ENCODE assay signal across 19 cellular contexts in the genomic region with DNA sequence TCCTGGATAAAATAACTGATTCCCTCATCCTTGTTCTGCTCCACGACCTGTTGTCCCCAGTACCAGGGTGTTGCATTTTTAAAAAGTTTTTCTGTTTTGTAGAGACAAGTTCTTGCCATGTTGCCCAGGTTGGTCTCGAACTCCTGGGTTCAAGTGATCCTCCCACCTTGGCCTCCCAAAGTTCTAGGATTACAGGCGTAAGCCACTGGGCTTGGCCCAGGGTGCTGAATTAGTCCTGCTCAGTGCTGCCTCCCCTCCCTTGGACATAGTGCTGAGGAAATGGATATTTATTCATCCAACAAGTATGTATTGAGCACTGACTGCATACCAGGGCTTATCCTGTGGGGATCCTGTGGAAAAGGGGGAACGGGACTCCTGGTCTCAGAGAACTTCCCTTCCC.
DNase-seq lines count a peak whose midpoint lies in the region; ATAC-seq and TF ChIP-seq lines count a peak whose summit lies in the region.
"Had no signal": no experiment of that assay in that cellular context is flagged by ENCODE, and none has a peak within 500 bp of the region (broad histone marks: within the 10 kb centered on the region; RNA-seq: fewer than 3 reads in every experiment).

No MANE protein-coding gene starts in this region.

- no peak overlapping the region for H2AK5ac ChIP-seq in neuronal stem cell (ENCODE audit: low read depth, low read length)
- no peak overlapping the region for H2AK5ac ChIP-seq in mesenchymal stem cell (ENCODE audit: low read length, severe bottlenecking)

- H3K79me1 ChIP-seq in neuronal stem cell (ENCODE audit: low read depth, low read length) (no peaks in the 10 kb centered on the region), mesenchymal stem cell (replicated peaks; ENCODE audit: low read length, poor library complexity, severe bottlenecking) (no peaks in the 10 kb centered on the region)

- H2BK12ac ChIP-seq in neuronal stem cell (ENCODE audit: low read length) (peak overlapping the region; percentile 60), mesenchymal stem cell (ENCODE audit: low read length in 2 of 2) (no peak overlapping the region)

- no peak overlapping the region for H3K27ac ChIP-seq in neuronal stem cell (replicated peaks; ENCODE audit: low read length)
- H3K27ac ChIP-seq in mesenchymal stem cell (ENCODE audit: low read length, poor library complexity, severe bottlenecking): no peak overlapping the region
- no peak overlapping the region for H3K27ac ChIP-seq in RWPE1
- H3K27ac ChIP-seq: 22Rv1, BLaER1, C4-2B had no signal

- no peak overlapping the region for H3K9ac ChIP-seq in neuronal stem cell (ENCODE audit: low read depth, low read length, poor library complexity)
- no peak overlapping the region for H3K9ac ChIP-seq in mesenchymal stem cell (ENCODE audit: low read length)
- H3K9ac ChIP-seq: BLaER1 had no signal

- H3K9me3 ChIP-seq in neuronal stem cell (replicated peaks in 1 of 2; ENCODE audit: control insufficient read depth in 2 of 2, insufficient read depth in 1 of 2, low read depth in 1 of 2, low read length in 2 of 2) (no peaks in the 10 kb centered on the region), mesenchymal stem cell (ENCODE audit: control insufficient read depth, low read length) (no peaks in the 10 kb centered on the region)
- H3K9me3 ChIP-seq: BLaER1 had no signal

- H3K4ac ChIP-seq in neuronal stem cell (ENCODE audit: low read length): no peak overlapping the region
- no peak overlapping the region for H3K4ac ChIP-seq in mesenchymal stem cell (ENCODE audit: low read depth in 1 of 2, low read length in 2 of 2)

- WGBS in neuronal stem cell (ENCODE audit: extremely low coverage in 2 of 2, insufficient read length in 2 of 2, insufficient replicate concordance in 1 of 2), 2 donors: no CpG with 5 or more reads among the region's 4 CpGs
- whole genome bisulfite sequencing in mesenchymal stem cell: 68% methylated on average over 4 of the region's 4 CpGs

- DNase-seq in activated effector memory CD4-positive, alpha-beta T cell treated with anti-CD3 and anti-CD28 coated beads, Interleukin-2, amount 50 U/mL, for 16 hours: peak; percentile 13
- no peak for DNase-seq in activated effector memory CD4-positive, alpha-beta T cell treated with Interleukin-2 at 50 U/mL for 16 hours
- DNase-seq in ecto neural progenitor cell (ENCODE audit: low spot score): peak; percentile 26
- DNase-seq in islet precursor cell: peak; percentile 44
- DNase-seq in neuronal stem cell (ENCODE audit: low spot score): no peak
- no peak for DNase-seq in mesenchymal stem cell
- no peak for DNase-seq in RWPE1 (ENCODE audit: low spot score)
- DNase-seq: Calu3; CD4-positive, CD25-positive, alpha-beta regulatory T cell; COR-L47; DMS53; DMS79 treated with DMSO at 0.1 percent for 48 hours; GOT3; H7 had no signal

- TF ChIP-seq CTCF in RWPE1 (conservative IDR thresholded peaks at IDR 0.05; ENCODE audit: low read depth): no peak

- CTCF ChIA-PET in RWPE1 (lab: Yijun Ruan, JAX): no interaction called here

- H4K8ac ChIP-seq in neuronal stem cell (ENCODE audit: low read depth, low read length): no peak overlapping the region
- no peak overlapping the region for H4K8ac ChIP-seq in mesenchymal stem cell (ENCODE audit: low read length)

- no peaks in the 10 kb centered on the region for H3K4me1 ChIP-seq in neuronal stem cell (ENCODE audit: control insufficient read depth in 2 of 2, insufficient read depth in 1 of 2, low read depth in 1 of 2, low read length in 2 of 2)
- no peaks in the 10 kb centered on the region for H3K4me1 ChIP-seq in mesenchymal stem cell (ENCODE audit: control insufficient read depth, insufficient read depth, low read depth, low read length)
- H3K4me1 ChIP-seq: BLaER1 had no signal

- ATAC-seq in HG03039 (IDR thresholded peaks at IDR 0.05; ENCODE audit: unreplicated experiment): no peak
- ATAC-seq: HCT116 had no signal

- no peak overlapping the region for H2BK15ac ChIP-seq in neuronal stem cell (ENCODE audit: low read length)
- H2BK15ac ChIP-seq in mesenchymal stem cell (ENCODE audit: low read depth, poor library complexity, severe bottlenecking): no peak overlapping the region

- H2BK120ac ChIP-seq in neuronal stem cell (ENCODE audit: low read depth, low read length) (no peak overlapping the region), mesenchymal stem cell (ENCODE audit: low read depth, low read length) (no peak overlapping the region)

- H2BK5ac ChIP-seq in neuronal stem cell (ENCODE audit: low read length): no peak overlapping the region
- H2BK5ac ChIP-seq in mesenchymal stem cell (ENCODE audit: low read depth, low read length, poor library complexity, severe bottlenecking): no peak overlapping the region

- no peak overlapping the region for H3K4me2 ChIP-seq in neuronal stem cell (ENCODE audit: insufficient read depth, low read length, poor library complexity, severe bottlenecking)
- no peak overlapping the region for H3K4me2 ChIP-seq in mesenchymal stem cell (ENCODE audit: low read length, poor library complexity, severe bottlenecking)
- H3K4me2 ChIP-seq: BLaER1 had no signal

- H3K23ac ChIP-seq in neuronal stem cell (ENCODE audit: low read depth, low read length, poor library complexity): no peak overlapping the region
- no peak overlapping the region for H3K23ac ChIP-seq in mesenchymal stem cell (ENCODE audit: low read length in 2 of 2)

- H4K91ac ChIP-seq in neuronal stem cell (ENCODE audit: low read depth, low read length, poor library complexity) (no peak overlapping the region), mesenchymal stem cell (ENCODE audit: low read length) (no peak overlapping the region)

- H3K14ac ChIP-seq in neuronal stem cell (ENCODE audit: low read length) (no peak overlapping the region), mesenchymal stem cell (ENCODE audit: low read length in 2 of 2) (no peak overlapping the region)

- POLR2A ChIA-PET in RWPE1 (lab: Yijun Ruan, JAX; ENCODE audit: low non-redundant PET): no interaction called here

- H3K18ac ChIP-seq in neuronal stem cell (ENCODE audit: low read length) (no peak overlapping the region), mesenchymal stem cell (ENCODE audit: low read depth in 1 of 2, low read length in 2 of 2) (no peak overlapping the region)

- H3K36me3 ChIP-seq in neuronal stem cell (replicated peaks in 1 of 2; ENCODE audit: control insufficient read depth in 2 of 2, insufficient read depth in 2 of 2, low read length in 2 of 2) (no peaks in the 10 kb centered on the region), mesenchymal stem cell (ENCODE audit: control insufficient read depth in 1 of 2, insufficient read depth in 2 of 2, low read depth in 1 of 2, low read length in 2 of 2) (no peaks in the 10 kb centered on the region)
- H3K36me3 ChIP-seq: BLaER1 had no signal

- peaks cover 0 to 12% (median 0%) of the 10 kb centered on the region in 3 experiments for H3K27me3 ChIP-seq in neuronal stem cell (ENCODE audit: control insufficient read depth in 3 of 3, insufficient read depth in 3 of 3, low read depth in 1 of 3, low read length in 3 of 3)
- peaks cover 23 to 54% of the 10 kb centered on the region in 2 experiments for H3K27me3 ChIP-seq in mesenchymal stem cell (ENCODE audit: control insufficient read depth in 1 of 2, insufficient read depth in 1 of 2, low read length in 2 of 2)
- H3K27me3 ChIP-seq: BLaER1 had no signal

- no peak overlapping the region for H2AFZ ChIP-seq in neuronal stem cell (ENCODE audit: low read length)
- H2AFZ ChIP-seq in mesenchymal stem cell (ENCODE audit: low read depth, low read length): no peak overlapping the region

- H3K4me3 ChIP-seq in neuronal stem cell (ENCODE audit: low read length in 2 of 2) (no peak overlapping the region), mesenchymal stem cell (ENCODE audit: insufficient read depth in 1 of 2, low read depth in 1 of 2, low read length in 2 of 2) (no peak overlapping the region)
- H3K4me3 ChIP-seq: BLaER1 had no signal

Comparison
In these comparisons a context has a peak if more than half of its experiments do, and no peak if none do; other contexts are left out.
1. DNase-seq: peak in activated effector memory CD4-positive, alpha-beta T cell treated with anti-CD3 and anti-CD28 coated beads, Interleukin-2, amount 50 U/mL, for 16 hours (single experiment), ecto neural progenitor cell (single experiment) and islet precursor cell (single experiment); none in activated effector memory CD4-positive, alpha-beta T cell treated with Interleukin-2 at 50 U/mL for 16 hours (single experiment), neuronal stem cell (single experiment), mesenchymal stem cell (single experiment) and RWPE1 (single experiment).